Comparison of ENCODE assay signal across 1 cellular context in genomic region chr13:99227331-99227900, GRCh38.
TF ChIP-seq lines count a peak whose summit lies in the region.

No MANE protein-coding gene starts in this region.

TF ChIP-seq in GM23338, 12 proteins besides CTCF, POLR2A, EP300 and RAD21 (continued from another document):
- TF ChIP-seq, protein P1, sequence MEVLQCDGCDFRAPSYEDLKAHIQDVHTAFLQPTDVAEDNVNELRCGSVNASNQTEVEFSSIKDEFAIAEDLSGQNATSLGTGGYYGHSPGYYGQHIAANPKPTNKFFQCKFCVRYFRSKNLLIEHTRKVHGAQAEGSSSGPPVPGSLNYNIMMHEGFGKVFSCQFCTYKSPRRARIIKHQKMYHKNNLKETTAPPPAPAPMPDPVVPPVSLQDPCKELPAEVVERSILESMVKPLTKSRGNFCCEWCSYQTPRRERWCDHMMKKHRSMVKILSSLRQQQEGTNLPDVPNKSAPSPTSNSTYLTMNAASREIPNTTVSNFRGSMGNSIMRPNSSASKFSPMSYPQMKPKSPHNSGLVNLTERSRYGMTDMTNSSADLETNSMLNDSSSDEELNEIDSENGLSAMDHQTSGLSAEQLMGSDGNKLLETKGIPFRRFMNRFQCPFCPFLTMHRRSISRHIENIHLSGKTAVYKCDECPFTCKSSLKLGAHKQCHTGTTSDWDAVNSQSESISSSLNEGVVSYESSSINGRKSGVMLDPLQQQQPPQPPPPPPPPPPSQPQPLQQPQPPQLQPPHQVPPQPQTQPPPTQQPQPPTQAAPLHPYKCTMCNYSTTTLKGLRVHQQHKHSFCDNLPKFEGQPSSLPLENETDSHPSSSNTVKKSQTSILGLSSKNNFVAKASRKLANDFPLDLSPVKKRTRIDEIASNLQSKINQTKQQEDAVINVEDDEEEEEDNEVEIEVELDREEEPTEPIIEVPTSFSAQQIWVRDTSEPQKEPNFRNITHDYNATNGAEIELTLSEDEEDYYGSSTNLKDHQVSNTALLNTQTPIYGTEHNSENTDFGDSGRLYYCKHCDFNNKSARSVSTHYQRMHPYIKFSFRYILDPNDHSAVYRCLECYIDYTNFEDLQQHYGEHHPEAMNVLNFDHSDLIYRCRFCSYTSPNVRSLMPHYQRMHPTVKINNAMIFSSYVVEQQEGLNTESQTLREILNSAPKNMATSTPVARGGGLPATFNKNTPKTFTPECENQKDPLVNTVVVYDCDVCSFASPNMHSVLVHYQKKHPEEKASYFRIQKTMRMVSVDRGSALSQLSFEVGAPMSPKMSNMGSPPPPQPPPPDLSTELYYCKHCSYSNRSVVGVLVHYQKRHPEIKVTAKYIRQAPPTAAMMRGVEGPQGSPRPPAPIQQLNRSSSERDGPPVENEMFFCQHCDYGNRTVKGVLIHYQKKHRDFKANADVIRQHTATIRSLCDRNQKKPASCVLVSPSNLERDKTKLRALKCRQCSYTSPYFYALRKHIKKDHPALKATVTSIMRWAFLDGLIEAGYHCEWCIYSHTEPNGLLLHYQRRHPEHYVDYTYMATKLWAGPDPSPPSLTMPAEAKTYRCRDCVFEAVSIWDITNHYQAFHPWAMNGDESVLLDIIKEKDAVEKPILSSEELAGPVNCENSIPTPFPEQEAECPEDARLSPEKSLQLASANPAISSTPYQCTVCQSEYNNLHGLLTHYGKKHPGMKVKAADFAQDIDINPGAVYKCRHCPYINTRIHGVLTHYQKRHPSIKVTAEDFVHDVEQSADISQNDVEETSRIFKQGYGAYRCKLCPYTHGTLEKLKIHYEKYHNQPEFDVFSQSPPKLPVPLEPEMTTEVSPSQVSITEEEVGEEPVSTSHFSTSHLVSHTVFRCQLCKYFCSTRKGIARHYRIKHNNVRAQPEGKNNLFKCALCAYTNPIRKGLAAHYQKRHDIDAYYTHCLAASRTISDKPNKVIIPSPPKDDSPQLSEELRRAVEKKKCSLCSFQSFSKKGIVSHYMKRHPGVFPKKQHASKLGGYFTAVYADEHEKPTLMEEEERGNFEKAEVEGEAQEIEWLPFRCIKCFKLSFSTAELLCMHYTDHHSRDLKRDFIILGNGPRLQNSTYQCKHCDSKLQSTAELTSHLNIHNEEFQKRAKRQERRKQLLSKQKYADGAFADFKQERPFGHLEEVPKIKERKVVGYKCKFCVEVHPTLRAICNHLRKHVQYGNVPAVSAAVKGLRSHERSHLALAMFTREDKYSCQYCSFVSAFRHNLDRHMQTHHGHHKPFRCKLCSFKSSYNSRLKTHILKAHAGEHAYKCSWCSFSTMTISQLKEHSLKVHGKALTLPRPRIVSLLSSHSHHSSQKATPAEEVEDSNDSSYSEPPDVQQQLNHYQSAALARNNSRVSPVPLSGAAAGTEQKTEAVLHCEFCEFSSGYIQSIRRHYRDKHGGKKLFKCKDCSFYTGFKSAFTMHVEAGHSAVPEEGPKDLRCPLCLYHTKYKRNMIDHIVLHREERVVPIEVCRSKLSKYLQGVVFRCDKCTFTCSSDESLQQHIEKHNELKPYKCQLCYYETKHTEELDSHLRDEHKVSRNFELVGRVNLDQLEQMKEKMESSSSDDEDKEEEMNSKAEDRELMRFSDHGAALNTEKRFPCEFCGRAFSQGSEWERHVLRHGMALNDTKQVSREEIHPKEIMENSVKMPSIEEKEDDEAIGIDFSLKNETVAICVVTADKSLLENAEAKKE (CRISPR knock-in tag; IDR thresholded peaks at IDR 0.05), result no peak
- no peak for TF ChIP-seq EZH2phosphoT487 (IDR thresholded peaks at IDR 0.05; ENCODE audit: unreplicated experiment)
- TF ChIP-seq REST (IDR thresholded peaks at IDR 0.05; ENCODE audit: unreplicated experiment), result no peak
- no peak for TF ChIP-seq JUNB (IDR thresholded peaks at IDR 0.05; ENCODE audit: unreplicated experiment)
TF ChIP-seq in GM23338: peak in this region for 0.
